8 cellular contexts compared by ENCODE assay signal in genomic region chr1:120811822-120812221, GRCh38.
DNase-seq lines count a peak whose midpoint lies in the region; ATAC-seq and TF ChIP-seq lines count a peak whose summit lies in the region.
"Not testable (repeated sequence)": the region's sequence is repeated elsewhere in the genome, so short reads cannot be mapped to it uniquely, and the experiment has no call there.

No MANE protein-coding gene starts in this region.

- not testable (repeated sequence) for H3K4me2 ChIP-seq in GM23338

- not testable (repeated sequence) for H3K36me3 ChIP-seq in BE2C; GM23338 (ENCODE audit: insufficient read depth); WERI-Rb-1; adipocyte (ENCODE audit: control insufficient read depth, insufficient read depth, low read length, severe bottlenecking)

- not testable (repeated sequence) for H3K4me3 ChIP-seq in BE2C (ENCODE audit: low read depth, low read length); GM23338; WERI-Rb-1 (ENCODE audit: low read depth, low read length); adipocyte (ENCODE audit: low read length); fibroblast of mammary gland (ENCODE audit: control insufficient read depth, low read depth, low read length)

- not testable (repeated sequence) for H3K9me2 ChIP-seq in GM23338 (ENCODE audit: insufficient read depth)

- not testable (repeated sequence) for H3K36me3 Mint-ChIP-seq in GM23338 (ENCODE audit: low read depth); mesothelial cell of epicardium

- DNase-seq in BE2C = peak; percentile 21
- peak; percentile 20 for DNase-seq in GM23338 (ENCODE audit: low spot score)
- DNase-seq in NCI-H510A treated with DMSO at 0.1 percent for 48 hours (lab: John Stamatoyannopoulos, UW) = peak; percentile 8
- DNase-seq in WERI-Rb-1 = peak; percentile 30
- peak; percentile 39 for DNase-seq in adipocyte (ENCODE audit: low read depth)
- peak; percentile 12 for DNase-seq in fibroblast of mammary gland (ENCODE audit: low read depth)
- DNase-seq in mesothelial cell of epicardium (ENCODE audit: low spot score in 2 of 2, unreplicated experiment in 2 of 2) = peak in 1 of 2 experiments; percentile 61
- peak; percentile 0 to 5 for DNase-seq in stimulated activated CD4-positive, alpha-beta T cell treated with anti-CD3 and anti-CD28 coated beads, Interleukin-1b, Interleukin-23, amount 100 ng/mL, for 4 hours (ENCODE audit: low read depth in 2 of 2)

- H3K9me3 ChIP-seq in BE2C; WERI-Rb-1 (ENCODE audit: severe bottlenecking); adipocyte (ENCODE audit: control insufficient read depth, low read length): not testable (repeated sequence)

- not testable (repeated sequence) for H3K27me3 ChIP-seq in BE2C; GM23338 (ENCODE audit: insufficient read depth); WERI-Rb-1 (ENCODE audit: insufficient read depth, low read depth, severe bottlenecking); adipocyte (replicated peaks; ENCODE audit: control insufficient read depth, insufficient read depth, low read length)

- not testable (repeated sequence) for H3F3A ChIP-seq in GM23338 (replicated peaks; ENCODE audit: low read depth)

- not testable (repeated sequence) for H4K20me1 ChIP-seq in GM23338 (replicated peaks; ENCODE audit: insufficient read depth)

- H3K27ac ChIP-seq in GM23338 (ENCODE audit: low read depth); WERI-Rb-1: not testable (repeated sequence)

- H3K27ac Mint-ChIP-seq in GM23338 = not testable (repeated sequence)
- peak overlapping the region; percentile 53 for H3K27ac Mint-ChIP-seq in mesothelial cell of epicardium

- not testable (repeated sequence) for H3K9ac ChIP-seq in adipocyte (ENCODE audit: low read length)

- not testable (repeated sequence) for H3K4me1 ChIP-seq in BE2C; GM23338 (ENCODE audit: insufficient read depth); adipocyte (ENCODE audit: control insufficient read depth, insufficient read depth, low read length)

- not testable (repeated sequence) for H3K4me1 Mint-ChIP-seq in GM23338, mesothelial cell of epicardium

- H3K27me3 Mint-ChIP-seq in GM23338 (ENCODE audit: insufficient read depth, low read depth, poor library complexity); mesothelial cell of epicardium (ENCODE audit: low read depth): not testable (repeated sequence)

- H3K79me2 ChIP-seq in GM23338 (replicated peaks; ENCODE audit: insufficient read depth) = not testable (repeated sequence)

- not testable (repeated sequence) for ATAC-seq in GM23338

- not testable (repeated sequence) for H3K4me3 Mint-ChIP-seq in GM23338, mesothelial cell of epicardium

- not testable (repeated sequence) for H3K9me3 Mint-ChIP-seq in GM23338, mesothelial cell of epicardium

- peak; percentile 34 for TF ChIP-seq CTCF in BE2C (IDR thresholded peaks at IDR 0.05; ENCODE audit: low read depth, low read length)
- TF ChIP-seq CTCF in GM23338 (conservative IDR thresholded peaks at IDR 0.05; ENCODE audit: low read depth in 2 of 2) = peak; percentile 34 to 47
- not testable (repeated sequence) for TF ChIP-seq CTCF in WERI-Rb-1 (IDR thresholded peaks at IDR 0.05; ENCODE audit: low read depth, low read length); fibroblast of mammary gland (conservative IDR thresholded peaks at IDR 0.05; ENCODE audit: control insufficient read depth, insufficient read depth, low read depth, low read length)
- peak; percentile 79 for TF ChIP-seq CTCF in mesothelial cell of epicardium (IDR thresholded peaks at IDR 0.05; ENCODE audit: unreplicated experiment)

- not testable (repeated sequence) for H2AFZ ChIP-seq in GM23338
